8 cellular contexts compared by ENCODE assay signal in the genomic region with DNA sequence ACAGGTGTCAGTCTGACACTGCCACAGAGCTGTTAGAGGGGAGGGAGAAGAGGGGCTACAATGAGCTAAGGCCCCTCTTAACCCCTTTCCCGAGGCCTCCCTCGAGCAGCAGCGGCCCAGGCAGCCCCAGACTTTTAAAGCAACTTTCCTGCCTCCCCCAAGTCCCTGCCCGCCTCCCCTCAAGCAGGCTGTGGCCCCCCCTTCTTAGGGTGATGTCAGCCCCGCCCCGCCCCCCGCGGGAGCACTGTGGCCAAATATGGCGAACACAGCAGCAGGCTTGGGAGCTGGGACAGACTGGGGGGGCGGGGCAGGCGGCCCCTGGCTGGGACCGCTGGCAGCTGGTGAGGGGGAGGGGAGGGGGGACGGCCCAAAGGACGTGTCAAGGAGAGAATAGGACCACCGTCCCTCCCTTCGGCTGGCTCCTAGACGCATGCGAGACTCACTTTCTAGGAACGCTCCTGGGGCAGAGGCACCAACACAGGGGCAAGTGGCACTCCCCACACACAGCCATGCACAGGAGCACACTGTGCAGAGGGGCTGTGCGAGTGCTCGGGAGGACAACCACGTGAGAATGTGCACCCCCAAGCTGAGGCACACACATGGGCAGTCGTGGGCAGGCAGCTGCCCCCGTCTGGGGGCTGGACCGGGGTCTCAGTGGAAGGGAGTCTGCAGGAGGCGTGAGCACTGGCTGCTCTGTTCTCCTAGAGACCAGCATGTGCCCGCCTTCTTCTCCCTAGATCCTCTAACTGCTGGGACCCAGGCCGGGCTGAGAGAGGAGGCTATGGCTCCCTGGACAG. TPM values are rescaled to one million over a fixed set of nuclear protein-coding genes. Genes with fewer than 3 reads are reported as not detected.
DNase-seq lines count a peak whose midpoint lies in the region; ATAC-seq and TF ChIP-seq lines count a peak whose summit lies in the region.

No MANE protein-coding gene starts in this region.

- H3K27ac ChIP-seq in HUES48 (ENCODE audit: low read depth, low read length) = peak overlapping the region; percentile 96

- H3K27me3 Mint-ChIP-seq in brain (no peaks in the 10 kb centered on the region), CD14-positive monocyte (ENCODE audit: low read depth in 3 of 3) (peaks cover 50 to 60% (median 50%) of the 10 kb centered on the region in 3 donors)

- H3K4me1 Mint-ChIP-seq in brain (peaks cover 72% of the 10 kb centered on the region), CD14-positive monocyte (peaks cover 36% of the 10 kb centered on the region)

- no peaks in the 10 kb centered on the region for H3K36me3 ChIP-seq in HUES48 (ENCODE audit: control insufficient read depth, insufficient read depth, low read length)

- no peak for TF ChIP-seq CTCF in brain (conservative IDR thresholded peaks at IDR 0.05)
- no peak for TF ChIP-seq CTCF in CD14-positive monocyte (IDR thresholded peaks at IDR 0.05)

- H3K9ac ChIP-seq in HUES48 (ENCODE audit: low read depth, low read length) = peak overlapping the region; percentile 74

- H3K9me3 ChIP-seq in HUES48 (ENCODE audit: control insufficient read depth, insufficient read depth, low read length) = no peaks in the 10 kb centered on the region

- H3K27me3 ChIP-seq in HUES48 (ENCODE audit: control insufficient read depth, insufficient read depth, low read length) = peaks cover 2% of the 10 kb centered on the region; the same call in 1 of the 2 replicates

- intact Hi-C loops in CD14-positive monocyte (cut with micrococcal nuclease) = no loop called here

- DNase-seq in iris pigment epithelial cell (ENCODE audit: low read depth) (peak; percentile 67), CD14-positive monocyte (ENCODE audit: low spot score) (no peak), GDM1 (lab: John Stamatoyannopoulos, UW) (no peak), GM19238 (ENCODE audit: insufficient read length, low spot score) (no peak)
- peak; percentile 34 for DNase-seq in stimulated activated CD8-positive, alpha-beta memory T cell treated with anti-CD3 and anti-CD28 coated beads, Interleukin-4, amount 100 ng/mL, for 48 hours

- peak overlapping the region; percentile 53 to 86 (median 80) for H3K4me3 Mint-ChIP-seq in brain
- H3K4me3 Mint-ChIP-seq in CD14-positive monocyte = peak overlapping the region in 1 of 2 donors; percentile 42

- H3K4me3 ChIP-seq in HUES48 (ENCODE audit: low read depth, low read length) = peak overlapping the region; percentile 55

- H3K9me3 Mint-ChIP-seq in brain (no peaks in the 10 kb centered on the region), CD14-positive monocyte (peaks cover 0 to 3% (median 2%) of the 10 kb centered on the region in 7 donors)

- H3K27ac Mint-ChIP-seq in brain = peak overlapping the region; percentile 88 to 98 (median 96)
- no peak overlapping the region for H3K27ac Mint-ChIP-seq in CD14-positive monocyte

- H3K4me1 ChIP-seq in HUES48 (ENCODE audit: control insufficient read depth, insufficient read depth, low read length) = peaks cover 85% of the 10 kb centered on the region

- H3K36me3 Mint-ChIP-seq in brain (no peaks in the 10 kb centered on the region), CD14-positive monocyte (no peaks in the 10 kb centered on the region)

- ATAC-seq in HG03196 (IDR thresholded peaks at IDR 0.05; ENCODE audit: unreplicated experiment) = no peak

RNA-seq across cellular contexts. Expression of a gene that starts 6.7 kb away (rescaled TPM):
- 8.9 TPM for polyA plus RNA-seq in brain (ENCODE audit: insufficient read depth, low read depth, low replicate concordance)
- not detected for polyA plus RNA-seq in CD14-positive monocyte

RNA-seq across cellular contexts. Expression of a gene that starts 22.0 kb away (rescaled TPM):
- polyA plus RNA-seq in brain (ENCODE audit: insufficient read depth, low read depth, low replicate concordance) (1,660 TPM), CD14-positive monocyte (100 to 1,000 TPM; 345 to 421 TPM)

RNA-seq across cellular contexts. Expression of a gene that starts 22.5 kb away (rescaled TPM):
- not detected for polyA plus RNA-seq in brain (ENCODE audit: insufficient read depth, low read depth, low replicate concordance)
- polyA plus RNA-seq in CD14-positive monocyte = not detected

RNA-seq across cellular contexts. Expression of a gene that starts 38.1 kb away (rescaled TPM):
- polyA plus RNA-seq in brain (ENCODE audit: insufficient read depth, low read depth, low replicate concordance) (20.9 TPM), CD14-positive monocyte (1 to 10 TPM; 1.8 to 3.0 TPM)

Comparison
In these comparisons a context has a peak if more than half of its experiments do, and no peak if none do; other contexts are left out.
1. H3K27ac Mint-ChIP-seq: peak in brain (5 of 5); none in CD14-positive monocyte (0 of 7).
2. DNase-seq: peak in iris pigment epithelial cell (single experiment) and stimulated activated CD8-positive, alpha-beta memory T cell treated with anti-CD3 and anti-CD28 coated beads, Interleukin-4, amount 100 ng/mL, for 48 hours (single experiment); none in CD14-positive monocyte (single experiment), GDM1 (single experiment) and GM19238 (single experiment).